In the genomic region with DNA sequence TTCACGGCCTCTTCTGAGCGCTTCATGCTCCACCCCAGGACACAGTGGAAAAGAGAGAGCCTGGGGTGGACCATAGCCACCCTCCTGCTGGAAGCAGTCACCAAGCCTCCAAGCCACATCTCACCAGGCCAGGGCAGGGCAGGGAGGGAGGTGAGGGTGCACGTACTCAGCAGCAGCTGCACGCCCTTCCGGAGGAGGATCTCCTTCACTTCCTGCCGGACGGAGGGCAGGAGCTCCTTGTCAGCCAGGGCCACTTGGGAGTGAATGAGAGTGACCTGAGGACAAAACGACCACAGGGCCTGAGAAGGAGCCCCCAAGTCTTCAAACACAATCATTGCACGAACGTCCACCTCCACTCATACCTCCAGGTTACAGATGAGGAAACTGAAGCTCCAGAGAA, we compare ENCODE assay signal across 23 cellular contexts.
"Had no signal": no experiment of that assay in that cellular context is flagged by ENCODE, and none has a peak within 500 bp of the region (broad histone marks: within the 10 kb centered on the region; RNA-seq: fewer than 3 reads in every experiment).

No MANE protein-coding gene starts in this region.

- H3K79me2 ChIP-seq: parathyroid adenoma had no signal

- H3K9ac ChIP-seq: parathyroid adenoma had no signal

- H3K9me3 ChIP-seq: esophagus squamous epithelium, prostate gland, right atrium auricular region, sigmoid colon, thoracic aorta, tibial nerve, upper lobe of left lung had no signal

- H3K4me1 ChIP-seq: prostate gland, right atrium auricular region, sigmoid colon, tibial nerve had no signal

- H3K36me3 Mint-ChIP-seq: natural killer cell had no signal

- H3K27me3 Mint-ChIP-seq: effector memory CD8-positive, alpha-beta T cell; memory B cell had no signal

- H3K4me3 Mint-ChIP-seq: effector memory CD8-positive, alpha-beta T cell; memory B cell; natural killer cell had no signal

- ATAC-seq: effector memory CD8-positive, alpha-beta T cell; left lobe of liver; natural killer cell had no signal

- H3K9me3 Mint-ChIP-seq: effector memory CD8-positive, alpha-beta T cell; memory B cell; natural killer cell had no signal

- H3K27ac Mint-ChIP-seq: effector memory CD8-positive, alpha-beta T cell; memory B cell; natural killer cell had no signal

- DNase-seq: cerebellar nuclear complex; cortex of kidney; effector memory CD8-positive, alpha-beta T cell; erythroblast; esophagus squamous epithelium; hypothalamus; kidney; natural killer cell; sigmoid colon; stimulated activated CD4-positive, alpha-beta T cell treated with anti-CD3 and anti-CD28 coated beads, Interleukin-4, amount 100 ng/mL, for 4 hours; stimulated activated naive CD4-positive, alpha-beta T cell; upper lobe of left lung had no signal

- H3K27ac ChIP-seq: esophagus squamous epithelium, parathyroid adenoma, prostate gland, right atrium auricular region, sigmoid colon, thoracic aorta, tibial nerve, upper lobe of left lung had no signal

- H2AFZ ChIP-seq: parathyroid adenoma had no signal

- FAIRE-seq: endometrium, frontal cortex, kidney, urothelium cell line had no signal

- H3K27me3 ChIP-seq: esophagus squamous epithelium, right atrium auricular region, sigmoid colon, tibial nerve, upper lobe of left lung had no signal

- H3K4me3 ChIP-seq: esophagus squamous epithelium, lung, prostate gland, right atrium auricular region, sigmoid colon, thoracic aorta, tibial nerve, upper lobe of left lung had no signal
